In the genomic region with DNA sequence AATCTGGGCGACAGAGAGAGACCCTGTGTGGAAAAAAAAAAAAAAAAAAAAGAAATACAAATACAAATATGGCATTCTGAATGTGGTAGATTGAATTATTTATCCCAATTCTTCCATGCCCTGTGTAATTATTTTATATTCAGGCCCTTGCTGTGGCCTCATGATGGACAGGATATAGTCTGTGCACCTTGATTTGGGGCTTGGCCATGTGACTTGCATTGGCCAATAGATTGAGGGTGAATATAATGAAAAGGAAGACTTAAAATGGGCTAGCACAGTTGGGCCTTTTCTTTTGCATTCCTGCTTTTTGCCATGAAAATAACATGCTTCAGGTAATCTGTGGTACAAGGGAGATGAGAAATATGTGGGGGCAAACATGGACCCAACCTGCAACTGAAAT, we compare ENCODE assay signal across 22 cellular contexts.
"Had no signal": no experiment of that assay in that cellular context is flagged by ENCODE, and none has a peak within 500 bp of the region (broad histone marks: within the 10 kb centered on the region; RNA-seq: fewer than 3 reads in every experiment).

No MANE protein-coding gene starts in this region.

- H3K4me1 Mint-ChIP-seq: naive B cell had no signal

- H3K27me3 ChIP-seq: gastrocnemius medialis, left lung had no signal

- H3K4me3 Mint-ChIP-seq: mesothelial cell of epicardium, naive B cell had no signal

- H3K4me1 ChIP-seq: esophagus squamous epithelium, gastrocnemius medialis, heart right ventricle, left lung, lower lobe of right lung had no signal

- H3K4me3 ChIP-seq: coronary artery, dorsolateral prefrontal cortex, esophagus squamous epithelium, gastrocnemius medialis, heart right ventricle, left lung, lower lobe of right lung, mucosa of descending colon had no signal

- H3K27ac ChIP-seq: coronary artery, dorsolateral prefrontal cortex, esophagus squamous epithelium, gastrocnemius medialis, heart right ventricle, left lung, lower lobe of right lung had no signal

- DNase-seq: dermis blood vessel endothelial cell; dorsolateral prefrontal cortex; effector CD4-positive, alpha-beta T cell; effector memory CD4-positive, alpha-beta T cell; esophagus squamous epithelium; foreskin fibroblast; foreskin melanocyte; gastrocnemius medialis; glutamatergic neuron; head of caudate nucleus; heart right ventricle; hippocampal formation; left cardiac atrium; left lung; left ventricle myocardium superior; lower lobe of right lung; mesenchymal stem cell; mucosa of descending colon; naive B cell had no signal

- ATAC-seq: esophagus mucosa, gastrocnemius medialis, heart right ventricle, left cardiac atrium, left lung, left ventricle myocardium superior, lower lobe of right lung had no signal

- H3K27ac Mint-ChIP-seq: mesothelial cell of epicardium, naive B cell had no signal

- H3K36me3 ChIP-seq: esophagus squamous epithelium, gastrocnemius medialis, heart right ventricle, left lung, lower lobe of right lung had no signal
